10 cellular contexts compared by ENCODE assay signal in the genomic region with DNA sequence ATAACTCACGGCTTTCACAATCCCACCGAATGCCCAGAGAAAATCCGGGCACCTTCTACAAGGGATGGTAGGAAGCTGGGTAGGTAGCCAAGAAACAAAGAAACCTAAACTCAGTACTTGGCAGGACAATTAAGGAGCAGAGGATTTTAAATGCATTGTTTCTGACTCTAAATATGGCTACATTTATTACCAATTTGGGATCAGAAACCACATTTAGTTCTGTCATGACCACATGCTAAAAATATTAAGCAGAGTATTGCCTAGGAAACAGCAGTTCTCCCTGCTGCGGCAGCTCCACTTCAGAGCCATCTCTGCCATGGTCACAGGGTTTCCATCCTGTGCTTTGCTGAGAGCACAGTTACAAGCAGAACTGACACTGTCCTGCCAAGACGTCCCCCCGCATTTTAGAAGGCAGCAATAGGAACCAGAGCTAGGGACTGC. TPM values are rescaled to one million over a fixed set of nuclear protein-coding genes. Genes with fewer than 3 reads are reported as not detected.
DNase-seq lines count a peak whose midpoint lies in the region; ATAC-seq lines count a peak whose summit lies in the region.
"Had no signal": no experiment of that assay in that cellular context is flagged by ENCODE, and none has a peak within 500 bp of the region (broad histone marks: within the 10 kb centered on the region; RNA-seq: fewer than 3 reads in every experiment).

No MANE protein-coding gene starts in this region.

- H3K4me1 Mint-ChIP-seq in stimulated activated naive CD8-positive, alpha-beta T cell treated with anti-CD3 and anti-CD28 coated beads, Interleukin-15, Interleukin-2, amounts not matched to agents 100 ng/mL and 50 ng/mL, for 24 hours (ENCODE audit: low read depth) = peaks cover 61% of the 10 kb centered on the region
- H3K4me1 Mint-ChIP-seq in stimulated activated naive CD8-positive, alpha-beta T cell treated with anti-CD3 and anti-CD28 coated beads, Interleukin-15, amount 100 ng/mL, for 72 hours = peaks cover 41% of the 10 kb centered on the region
- peaks cover 26% of the 10 kb centered on the region for H3K4me1 Mint-ChIP-seq in activated T-helper 17 cell treated with anti-CD3 and anti-CD28 coated beads, Interleukin-2, amount 50 U/mL, for 72 hours
- H3K4me1 Mint-ChIP-seq in T-helper 2 cell treated with Interferon-gamma antibody and Interleukin-4, amounts not matched to agents 5 μg/mL and 100 μg/mL, for 36 hours (ENCODE audit: low read depth) = peaks cover 1% of the 10 kb centered on the region

- no peak overlapping the region for H3K4me3 Mint-ChIP-seq in stimulated activated naive CD8-positive, alpha-beta T cell treated with anti-CD3 and anti-CD28 coated beads, Interleukin-15, Interleukin-2, amounts not matched to agents 100 ng/mL and 50 ng/mL, for 24 hours
- H3K4me3 Mint-ChIP-seq in stimulated activated naive CD8-positive, alpha-beta T cell treated with anti-CD3 and anti-CD28 coated beads, Interleukin-15, amount 100 ng/mL, for 72 hours = no peak overlapping the region
- no peak overlapping the region for H3K4me3 Mint-ChIP-seq in activated T-helper 17 cell treated with anti-CD3 and anti-CD28 coated beads, Interleukin-2, amount 50 U/mL, for 72 hours
- no peak overlapping the region for H3K4me3 Mint-ChIP-seq in T-helper 2 cell treated with Interferon-gamma antibody and Interleukin-4, amounts not matched to agents 5 μg/mL and 100 μg/mL, for 36 hours
- H3K4me3 Mint-ChIP-seq: B cell had no signal

- DNase-seq in stimulated activated naive CD8-positive, alpha-beta T cell treated with anti-CD3 and anti-CD28 coated beads, Interleukin-15, amount 100 ng/mL, for 72 hours = no peak
- DNase-seq in middle frontal gyrus (ENCODE audit: extremely low spot score, low spot score) (peak; percentile 29), NCI-H748 treated with DMSO at 0.1 percent for 48 hours (lab: John Stamatoyannopoulos, UW) (no peak)
- DNase-seq in T-helper 2 cell treated with Interferon-gamma antibody and Interleukin-4, amounts not matched to agents 5 μg/mL and 100 μg/mL, for 36 hours (ENCODE audit: low spot score) = no peak
- no peak for DNase-seq in activated CD4-positive, alpha-beta T cell treated with anti-CD3 and anti-CD28 coated beads for 1 hour
- DNase-seq: NCI-H1694 treated with DMSO at 0.1 percent for 48 hours had no signal

- H3K36me3 Mint-ChIP-seq in stimulated activated naive CD8-positive, alpha-beta T cell treated with anti-CD3 and anti-CD28 coated beads, Interleukin-15, Interleukin-2, amounts not matched to agents 100 ng/mL and 50 ng/mL, for 24 hours (ENCODE audit: low read depth) = peaks cover 9% of the 10 kb centered on the region
- no peaks in the 10 kb centered on the region for H3K36me3 Mint-ChIP-seq in activated T-helper 17 cell treated with anti-CD3 and anti-CD28 coated beads, Interleukin-2, amount 50 U/mL, for 72 hours (ENCODE audit: low read depth)
- H3K36me3 Mint-ChIP-seq in T-helper 2 cell treated with Interferon-gamma antibody and Interleukin-4, amounts not matched to agents 5 μg/mL and 100 μg/mL, for 36 hours (ENCODE audit: low read depth) = no peaks in the 10 kb centered on the region

- ATAC-seq in stimulated activated naive CD8-positive, alpha-beta T cell treated with anti-CD3 and anti-CD28 coated beads, Interleukin-15, amount 100 ng/mL, for 72 hours = no peak
- ATAC-seq in activated T-helper 17 cell treated with anti-CD3 and anti-CD28 coated beads, Interleukin-2, amount 50 U/mL, for 72 hours (replicated peaks) = no peak

- peak overlapping the region; percentile 49 for H3K27ac Mint-ChIP-seq in stimulated activated naive CD8-positive, alpha-beta T cell treated with anti-CD3 and anti-CD28 coated beads, Interleukin-15, Interleukin-2, amounts not matched to agents 100 ng/mL and 50 ng/mL, for 24 hours
- H3K27ac Mint-ChIP-seq in stimulated activated naive CD8-positive, alpha-beta T cell treated with anti-CD3 and anti-CD28 coated beads, Interleukin-15, amount 100 ng/mL, for 72 hours = no peak overlapping the region
- no peak overlapping the region for H3K27ac Mint-ChIP-seq in activated T-helper 17 cell treated with anti-CD3 and anti-CD28 coated beads, Interleukin-2, amount 50 U/mL, for 72 hours
- H3K27ac Mint-ChIP-seq in T-helper 2 cell treated with Interferon-gamma antibody and Interleukin-4, amounts not matched to agents 5 μg/mL and 100 μg/mL, for 36 hours = no peak overlapping the region
- H3K27ac Mint-ChIP-seq: B cell had no signal

- no peaks in the 10 kb centered on the region for H3K27me3 Mint-ChIP-seq in stimulated activated naive CD8-positive, alpha-beta T cell treated with anti-CD3 and anti-CD28 coated beads, Interleukin-15, Interleukin-2, amounts not matched to agents 100 ng/mL and 50 ng/mL, for 24 hours
- H3K27me3 Mint-ChIP-seq in stimulated activated naive CD8-positive, alpha-beta T cell treated with anti-CD3 and anti-CD28 coated beads, Interleukin-15, amount 100 ng/mL, for 72 hours = no peaks in the 10 kb centered on the region
- H3K27me3 Mint-ChIP-seq in activated T-helper 17 cell treated with anti-CD3 and anti-CD28 coated beads, Interleukin-2, amount 50 U/mL, for 72 hours = no peaks in the 10 kb centered on the region
- no peaks in the 10 kb centered on the region for H3K27me3 Mint-ChIP-seq in T-helper 2 cell treated with Interferon-gamma antibody and Interleukin-4, amounts not matched to agents 5 μg/mL and 100 μg/mL, for 36 hours (ENCODE audit: low read depth)
- H3K27me3 Mint-ChIP-seq: B cell had no signal

- H3K9me3 Mint-ChIP-seq in stimulated activated naive CD8-positive, alpha-beta T cell treated with anti-CD3 and anti-CD28 coated beads, Interleukin-15, Interleukin-2, amounts not matched to agents 100 ng/mL and 50 ng/mL, for 24 hours = no peaks in the 10 kb centered on the region
- no peaks in the 10 kb centered on the region for H3K9me3 Mint-ChIP-seq in stimulated activated naive CD8-positive, alpha-beta T cell treated with anti-CD3 and anti-CD28 coated beads, Interleukin-15, amount 100 ng/mL, for 72 hours
- H3K9me3 Mint-ChIP-seq in activated T-helper 17 cell treated with anti-CD3 and anti-CD28 coated beads, Interleukin-2, amount 50 U/mL, for 72 hours = no peaks in the 10 kb centered on the region
- no peaks in the 10 kb centered on the region for H3K9me3 Mint-ChIP-seq in T-helper 2 cell treated with Interferon-gamma antibody and Interleukin-4, amounts not matched to agents 5 μg/mL and 100 μg/mL, for 36 hours

- peak overlapping the region; percentile 1 for H3K27ac ChIP-seq in cingulate gyrus (ENCODE audit: low read depth, low read length)

RNA-seq across cellular contexts. Expression of gene SIL1, which starts 57.5 kb away (rescaled TPM):
- 10 to 100 TPM; 24.4 to 27.0 TPM for total RNA-seq in activated T-helper 17 cell treated with anti-CD3 and anti-CD28 coated beads, Interleukin-2, amount 50 U/mL, for 72 hours
